1 cellular context compared by ENCODE assay signal in genomic region chr7:66114743-66115727, GRCh38.
TF ChIP-seq lines count a peak whose summit lies in the region.

Gene CRCP, plus strand, starts transcription at chr7:66114847. Its CDS starts 116 bp downstream, at chr7:66114963.

TF ChIP-seq in HepG2, 621 proteins besides CTCF, POLR2A, EP300 and RAD21 (continued from another document and continues in another):
- TF ChIP-seq USF2 (IDR thresholded peaks at IDR 0.05; ENCODE audit: low read depth, low read length) (no peak), USF2 (CRISPR knock-in tag; IDR thresholded peaks at IDR 0.05; ENCODE audit: borderline replicate concordance) (no peak; the same call in 1 of the 2 replicates), ELF1 (CRISPR knock-in tag; IDR thresholded peaks at IDR 0.05) (peak; percentile 82), SP2 (CRISPR knock-in tag; IDR thresholded peaks at IDR 0.05) (peak; percentile 59; the same call in 1 of the 2 replicates), ZNF772 (CRISPR knock-in tag; IDR thresholded peaks at IDR 0.05) (no peak), ZFP41 (CRISPR knock-in tag; IDR thresholded peaks at IDR 0.05; ENCODE audit: borderline replicate concordance) (no peak; the same call in 1 of the 2 replicates), ZKSCAN8 (CRISPR knock-in tag; IDR thresholded peaks at IDR 0.05; ENCODE audit: borderline replicate concordance) (no peak), TP53 (CRISPR knock-in tag; conservative IDR thresholded peaks at IDR 0.05) (no peak), ZNF296 (CRISPR knock-in tag; conservative IDR thresholded peaks at IDR 0.05) (no peak), CBX5 (CRISPR knock-in tag; IDR thresholded peaks at IDR 0.05; ENCODE audit: borderline replicate concordance) (peak; percentile 4; the same call in 1 of the 2 replicates), FIP1L1 (IDR thresholded peaks at IDR 0.05; ENCODE audit: borderline replicate concordance, insufficient read depth, low read depth, low read length) (no peak), KAT8 (CRISPR knock-in tag; IDR thresholded peaks at IDR 0.05) (peak; percentile 81; the same call in 1 of the 2 replicates), KDM5B (CRISPR knock-in tag; IDR thresholded peaks at IDR 0.05; ENCODE audit: borderline replicate concordance) (peak; percentile 97), HNF1B (CRISPR knock-in tag; IDR thresholded peaks at IDR 0.05) (peak; percentile 85), IRF1 (CRISPR knock-in tag; IDR thresholded peaks at IDR 0.05; ENCODE audit: low read depth) (no peak), RNF219 (CRISPR knock-in tag; IDR thresholded peaks at IDR 0.05) (no peak), HNRNPUL1 (IDR thresholded peaks at IDR 0.05; ENCODE audit: low read depth, low read length) (no peak), ONECUT2 (CRISPR knock-in tag; IDR thresholded peaks at IDR 0.05) (peak; percentile 50; the same call in 1 of the 2 replicates), ZNF180 (CRISPR knock-in tag; IDR thresholded peaks at IDR 0.05; ENCODE audit: borderline replicate concordance, low read depth) (no peak), TSC22D2 (CRISPR knock-in tag; IDR thresholded peaks at IDR 0.05; ENCODE audit: borderline replicate concordance) (no peak), CCAR2 (optimal IDR thresholded peaks at IDR 0.05; ENCODE audit: low read depth, low read length) (no peak), ZBTB4 (CRISPR knock-in tag; IDR thresholded peaks at IDR 0.05; ENCODE audit: borderline replicate concordance) (no peak), ZNF225 (CRISPR knock-in tag; IDR thresholded peaks at IDR 0.05) (peak; percentile 83; the same call in 1 of the 2 replicates), THRA (CRISPR knock-in tag; IDR thresholded peaks at IDR 0.05; ENCODE audit: borderline replicate concordance) (no peak; the same call in 1 of the 2 replicates), ZFP37 (CRISPR knock-in tag; IDR thresholded peaks at IDR 0.05; ENCODE audit: borderline replicate concordance) (no peak)
- TF ChIP-seq, protein P1, sequence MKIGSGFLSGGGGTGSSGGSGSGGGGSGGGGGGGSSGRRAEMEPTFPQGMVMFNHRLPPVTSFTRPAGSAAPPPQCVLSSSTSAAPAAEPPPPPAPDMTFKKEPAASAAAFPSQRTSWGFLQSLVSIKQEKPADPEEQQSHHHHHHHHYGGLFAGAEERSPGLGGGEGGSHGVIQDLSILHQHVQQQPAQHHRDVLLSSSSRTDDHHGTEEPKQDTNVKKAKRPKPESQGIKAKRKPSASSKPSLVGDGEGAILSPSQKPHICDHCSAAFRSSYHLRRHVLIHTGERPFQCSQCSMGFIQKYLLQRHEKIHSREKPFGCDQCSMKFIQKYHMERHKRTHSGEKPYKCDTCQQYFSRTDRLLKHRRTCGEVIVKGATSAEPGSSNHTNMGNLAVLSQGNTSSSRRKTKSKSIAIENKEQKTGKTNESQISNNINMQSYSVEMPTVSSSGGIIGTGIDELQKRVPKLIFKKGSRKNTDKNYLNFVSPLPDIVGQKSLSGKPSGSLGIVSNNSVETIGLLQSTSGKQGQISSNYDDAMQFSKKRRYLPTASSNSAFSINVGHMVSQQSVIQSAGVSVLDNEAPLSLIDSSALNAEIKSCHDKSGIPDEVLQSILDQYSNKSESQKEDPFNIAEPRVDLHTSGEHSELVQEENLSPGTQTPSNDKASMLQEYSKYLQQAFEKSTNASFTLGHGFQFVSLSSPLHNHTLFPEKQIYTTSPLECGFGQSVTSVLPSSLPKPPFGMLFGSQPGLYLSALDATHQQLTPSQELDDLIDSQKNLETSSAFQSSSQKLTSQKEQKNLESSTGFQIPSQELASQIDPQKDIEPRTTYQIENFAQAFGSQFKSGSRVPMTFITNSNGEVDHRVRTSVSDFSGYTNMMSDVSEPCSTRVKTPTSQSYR (CRISPR knock-in tag; IDR thresholded peaks at IDR 0.05; ENCODE audit: borderline replicate concordance): peak; percentile 50; the same call in 1 of the 2 replicates
- TF ChIP-seq, protein P2, sequence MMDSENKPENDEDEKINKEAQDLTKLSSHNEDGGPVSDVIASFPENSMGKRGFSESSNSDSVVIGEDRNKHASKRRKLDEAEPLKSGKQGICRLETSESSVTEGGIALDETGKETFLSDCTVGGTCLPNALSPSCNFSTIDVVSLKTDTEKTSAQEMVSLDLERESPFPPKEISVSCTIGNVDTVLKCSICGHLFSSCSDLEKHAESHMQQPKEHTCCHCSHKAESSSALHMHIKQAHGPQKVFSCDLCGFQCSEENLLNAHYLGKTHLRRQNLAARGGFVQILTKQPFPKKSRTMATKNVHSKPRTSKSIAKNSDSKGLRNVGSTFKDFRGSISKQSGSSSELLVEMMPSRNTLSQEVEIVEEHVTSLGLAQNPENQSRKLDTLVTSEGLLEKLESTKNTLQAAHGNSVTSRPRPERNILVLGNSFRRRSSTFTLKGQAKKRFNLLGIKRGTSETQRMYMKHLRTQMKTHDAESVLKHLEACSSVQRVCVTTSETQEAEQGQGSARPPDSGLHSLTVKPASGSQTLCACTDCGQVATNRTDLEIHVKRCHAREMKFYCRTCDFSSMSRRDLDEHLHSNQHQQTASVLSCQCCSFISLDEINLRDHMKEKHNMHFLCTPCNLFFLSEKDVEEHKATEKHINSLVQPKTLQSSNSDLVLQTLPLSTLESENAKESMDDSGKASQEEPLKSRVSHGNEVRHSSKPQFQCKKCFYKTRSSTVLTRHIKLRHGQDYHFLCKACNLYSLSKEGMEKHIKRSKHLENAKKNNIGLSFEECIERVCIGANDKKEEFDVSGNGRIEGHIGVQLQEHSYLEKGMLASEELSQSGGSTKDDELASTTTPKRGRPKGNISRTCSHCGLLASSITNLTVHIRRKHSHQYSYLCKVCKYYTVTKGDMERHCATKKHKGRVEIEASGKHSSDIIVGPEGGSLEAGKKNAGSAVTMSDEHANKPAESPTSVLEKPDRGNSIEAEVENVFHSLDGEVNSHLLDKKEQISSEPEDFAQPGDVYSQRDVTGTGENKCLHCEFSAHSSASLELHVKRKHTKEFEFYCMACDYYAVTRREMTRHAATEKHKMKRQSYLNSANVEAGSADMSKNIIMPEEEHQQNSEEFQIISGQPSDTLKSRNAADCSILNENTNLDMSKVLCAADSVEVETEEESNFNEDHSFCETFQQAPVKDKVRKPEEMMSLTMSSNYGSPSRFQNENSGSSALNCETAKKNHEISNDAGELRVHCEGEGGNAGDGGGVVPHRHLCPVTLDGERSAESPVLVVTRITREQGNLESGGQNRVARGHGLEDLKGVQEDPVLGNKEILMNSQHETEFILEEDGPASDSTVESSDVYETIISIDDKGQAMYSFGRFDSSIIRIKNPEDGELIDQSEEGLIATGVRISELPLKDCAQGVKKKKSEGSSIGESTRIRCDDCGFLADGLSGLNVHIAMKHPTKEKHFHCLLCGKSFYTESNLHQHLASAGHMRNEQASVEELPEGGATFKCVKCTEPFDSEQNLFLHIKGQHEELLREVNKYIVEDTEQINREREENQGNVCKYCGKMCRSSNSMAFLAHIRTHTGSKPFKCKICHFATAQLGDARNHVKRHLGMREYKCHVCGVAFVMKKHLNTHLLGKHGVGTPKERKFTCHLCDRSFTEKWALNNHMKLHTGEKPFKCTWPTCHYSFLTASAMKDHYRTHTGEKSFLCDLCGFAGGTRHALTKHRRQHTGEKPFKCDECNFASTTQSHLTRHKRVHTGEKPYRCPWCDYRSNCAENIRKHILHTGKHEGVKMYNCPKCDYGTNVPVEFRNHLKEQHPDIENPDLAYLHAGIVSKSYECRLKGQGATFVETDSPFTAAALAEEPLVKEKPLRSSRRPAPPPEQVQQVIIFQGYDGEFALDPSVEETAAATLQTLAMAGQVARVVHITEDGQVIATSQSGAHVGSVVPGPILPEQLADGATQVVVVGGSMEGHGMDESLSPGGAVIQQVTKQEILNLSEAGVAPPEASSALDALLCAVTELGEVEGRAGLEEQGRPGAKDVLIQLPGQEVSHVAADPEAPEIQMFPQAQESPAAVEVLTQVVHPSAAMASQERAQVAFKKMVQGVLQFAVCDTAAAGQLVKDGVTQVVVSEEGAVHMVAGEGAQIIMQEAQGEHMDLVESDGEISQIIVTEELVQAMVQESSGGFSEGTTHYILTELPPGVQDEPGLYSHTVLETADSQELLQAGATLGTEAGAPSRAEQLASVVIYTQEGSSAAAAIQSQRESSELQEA (CRISPR knock-in tag; IDR thresholded peaks at IDR 0.05; ENCODE audit: not compliant biosample characterization): peak; percentile 79
- TF ChIP-seq, protein P3, sequence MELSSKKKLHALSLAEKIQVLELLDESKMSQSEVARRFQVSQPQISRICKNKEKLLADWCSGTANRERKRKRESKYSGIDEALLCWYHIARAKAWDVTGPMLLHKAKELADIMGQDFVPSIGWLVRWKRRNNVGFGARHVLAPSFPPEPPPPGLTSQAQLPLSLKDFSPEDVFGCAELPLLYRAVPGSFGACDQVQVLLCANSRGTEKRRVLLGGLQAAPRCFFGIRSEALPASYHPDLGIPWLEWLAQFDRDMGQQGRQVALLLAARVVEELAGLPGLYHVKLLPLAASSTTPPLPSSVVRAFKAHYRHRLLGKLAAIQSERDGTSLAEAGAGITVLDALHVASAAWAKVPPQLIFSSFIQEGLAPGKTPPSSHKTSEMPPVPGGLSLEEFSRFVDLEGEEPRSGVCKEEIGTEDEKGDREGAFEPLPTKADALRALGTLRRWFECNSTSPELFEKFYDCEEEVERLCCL (CRISPR knock-in tag; IDR thresholded peaks at IDR 0.05; ENCODE audit: borderline replicate concordance): no peak; the same call in 1 of the 2 replicates
